Comparison of ENCODE assay signal across 8 cellular contexts in genomic region chr11:34438529-34439507, GRCh38. TPM values are rescaled to one million over a fixed set of nuclear protein-coding genes. Genes with fewer than 3 reads are reported as not detected.
DNase-seq lines count a peak whose midpoint lies in the region; ATAC-seq and TF ChIP-seq lines count a peak whose summit lies in the region.

Gene CAT (plus strand): TSS chr11:34438934. CDS start chr11:34439014, 80 bp downstream.

- 0% methylated on average over 16 of the region's 62 CpGs for WGBS in right lobe of liver (ENCODE audit: insufficient coverage, low coverage, low lambda C conversion rate, missing lambda C conversion rate)

- H3K27me3 ChIP-seq in BJ (ENCODE audit: control insufficient read depth, insufficient read depth, low read length), result no peaks in the 10 kb centered on the region
- H3K27me3 ChIP-seq in right lobe of liver, result no peaks in the 10 kb centered on the region

- H3K4me1 Mint-ChIP-seq in activated CD4-positive, alpha-beta T cell treated with anti-CD3 and anti-CD28 coated beads, Interleukin-2, amount 10 ng/mL, durations not matched to agents 24 days and 14 days, result peaks cover 17% of the 10 kb centered on the region

- POLR2A ChIA-PET in BJ (lab: Charles Lee), result no interaction called here

- no peaks in the 10 kb centered on the region for H3K9me3 ChIP-seq in right lobe of liver

- peak; percentile 86 for DNase-seq in BJ (ENCODE audit: low read depth)
- DNase-seq in NCI-H526 treated with DMSO at 0.1 percent for 48 hours (lab: John Stamatoyannopoulos, UW), result peak; percentile 97
- peak; percentile 99 for DNase-seq in activated CD4-positive, alpha-beta T cell treated with anti-CD3 and anti-CD28 coated beads, Interleukin-2, amount 10 ng/mL, durations not matched to agents 24 days and 14 days
- peak; percentile 99 for DNase-seq in coronary artery (ENCODE audit: low spot score)
- peak; percentile 98 to 99 (median 99) for DNase-seq in right lobe of liver
- peak; percentile 93 to 95 (median 93) for DNase-seq in stimulated activated CD4-positive, alpha-beta T cell treated with anti-CD3 and anti-CD28 coated beads, TNF-alpha, amount 100 ng/mL, for 1 hour (ENCODE audit: low read depth in 3 of 3, low spot score in 1 of 3)

- no peaks in the 10 kb centered on the region for H3K9me3 Mint-ChIP-seq in activated CD4-positive, alpha-beta T cell treated with anti-CD3 and anti-CD28 coated beads, Interleukin-2, amount 10 ng/mL, durations not matched to agents 24 days and 14 days

- H3K4me1 ChIP-seq in right lobe of liver, result peaks cover 0 to 70% (median 14%) of the 10 kb centered on the region in 4 donors

- TF ChIP-seq POLR2A in right lobe of liver (IDR thresholded peaks at IDR 0.05), result peak; percentile 84

- peaks cover 2% of the 10 kb centered on the region for H3K36me3 Mint-ChIP-seq in activated CD4-positive, alpha-beta T cell treated with anti-CD3 and anti-CD28 coated beads, Interleukin-2, amount 10 ng/mL, durations not matched to agents 24 days and 14 days (ENCODE audit: low read depth)

- peak within 1 kb of the TSS; percentile 90 for H3K27ac Mint-ChIP-seq in activated CD4-positive, alpha-beta T cell treated with anti-CD3 and anti-CD28 coated beads, Interleukin-2, amount 10 ng/mL, durations not matched to agents 24 days and 14 days

- ATAC-seq in GM19324 (IDR thresholded peaks at IDR 0.05; ENCODE audit: low FRiP score, unreplicated experiment) (peak; percentile 97), HG03469 (IDR thresholded peaks at IDR 0.05; ENCODE audit: unreplicated experiment) (peak; percentile 94), right lobe of liver (peak; percentile 88 to 95 (median 90))

- H3K27ac ChIP-seq in coronary artery (peak within 1 kb of the TSS; percentile 85 to 96), right lobe of liver (peak within 1 kb of the TSS; percentile 81 to 98 (median 98))

- H3K4me3 ChIP-seq in BJ (ENCODE audit: low read depth, low read length) (peak within 1 kb of the TSS; percentile 69), coronary artery (peak within 1 kb of the TSS; percentile 88), right lobe of liver (peak within 1 kb of the TSS; percentile 77 to 91 (median 85))

- H3K36me3 ChIP-seq in BJ (ENCODE audit: control insufficient read depth, insufficient read depth, low read length) (no peaks in the 10 kb centered on the region), right lobe of liver (no peaks in the 10 kb centered on the region)

- CTCF ChIA-PET in BJ (lab: Yijun Ruan, JAX), result interaction anchor here (1.0 to 1.4 kb wide), 4 partner anchors 9 to 81 kb away, joined by 3 to 8 read pairs (median 4); partner anchors contain the start of gene ABTB2

- no peak for TF ChIP-seq CTCF in BJ (IDR thresholded peaks at IDR 0.05; ENCODE audit: insufficient read depth, low read depth, low read length)
- TF ChIP-seq CTCF in coronary artery (IDR thresholded peaks at IDR 0.05), result no peak
- TF ChIP-seq CTCF in right lobe of liver (IDR thresholded peaks at IDR 0.05), result no peak

- no peaks in the 10 kb centered on the region for H3K27me3 Mint-ChIP-seq in activated CD4-positive, alpha-beta T cell treated with anti-CD3 and anti-CD28 coated beads, Interleukin-2, amount 10 ng/mL, durations not matched to agents 24 days and 14 days

- intact Hi-C loops in activated CD4-positive, alpha-beta T cell treated with anti-CD3 and anti-CD28 coated beads, Interleukin-2, amount 10 ng/mL, durations not matched to agents 24 days and 14 days (cut with micrococcal nuclease), result loop anchor here (1.0 to 2.0 kb wide), 7 partner anchors 68 to 1278 kb away; partner anchors contain the start of genes ABTB2, APIP, CSTF3 and NAT10
- intact Hi-C loops in right lobe of liver (cut with DNase I), result no loop called here

- peak within 1 kb of the TSS; percentile 95 for H3K4me3 Mint-ChIP-seq in activated CD4-positive, alpha-beta T cell treated with anti-CD3 and anti-CD28 coated beads, Interleukin-2, amount 10 ng/mL, durations not matched to agents 24 days and 14 days

RNA-seq across cellular contexts. Expression of gene CAT, which starts in this region (rescaled TPM):
- polyA plus RNA-seq in BJ (2011; rRNA removed), result 101 and 128 TPM in 2 replicates
- 33.0 and 55.3 TPM in 2 replicates for polyA minus RNA-seq in BJ (2011; rRNA and poly(A)+ RNA removed)
- total RNA-seq in activated CD4-positive, alpha-beta T cell treated with anti-CD3 and anti-CD28 coated beads, Interleukin-2, amount 10 ng/mL, durations not matched to agents 24 days and 14 days, result 17.4 and 19.0 TPM in 2 replicates
- 100 to 1,000 TPM; 212 to 450 (median 330) TPM for total RNA-seq in right lobe of liver

Comparison
In these comparisons a context has a peak if more than half of its experiments do, and no peak if none do; other contexts are left out.
1. Peak in every context shown above with its lines: DNase-seq, ATAC-seq, H3K4me3 ChIP-seq and H3K27ac ChIP-seq.
2. RNA of gene CAT (total RNA-seq): 212 to 450 TPM in right lobe of liver; 17.4 to 19.0 TPM in activated CD4-positive, alpha-beta T cell treated with anti-CD3 and anti-CD28 coated beads, Interleukin-2, amount 10 ng/mL, durations not matched to agents 24 days and 14 days; every median in the first group is over 10 times any median in the second.